ENCODE assay signal across 1 cellular context in genomic region chr21:37232274-37233018, GRCh38.
TF ChIP-seq lines count a peak whose summit lies in the region.

No MANE protein-coding gene starts in this region.

TF ChIP-seq in WTC11, 78 proteins besides CTCF, POLR2A, EP300 and RAD21 (continued from another document):
- no peak for TF ChIP-seq ATF6 (CRISPR knock-in tag; IDR thresholded peaks at IDR 0.05)
- no peak for TF ChIP-seq RELA (CRISPR knock-in tag; IDR thresholded peaks at IDR 0.05; ENCODE audit: borderline replicate concordance)
- no peak for TF ChIP-seq SP1 (CRISPR knock-in tag; conservative IDR thresholded peaks at IDR 0.05)
- no peak for TF ChIP-seq ARID4B (CRISPR knock-in tag; IDR thresholded peaks at IDR 0.05; ENCODE audit: borderline replicate concordance)
- no peak for TF ChIP-seq NFATC4 (CRISPR knock-in tag; IDR thresholded peaks at IDR 0.05)
- TF ChIP-seq ATF2 (CRISPR knock-in tag; IDR thresholded peaks at IDR 0.05; ENCODE audit: borderline replicate concordance, low read depth) = no peak
- no peak for TF ChIP-seq NR3C1 (CRISPR knock-in tag; conservative IDR thresholded peaks at IDR 0.05; ENCODE audit: low read depth)
